In the genomic region with DNA sequence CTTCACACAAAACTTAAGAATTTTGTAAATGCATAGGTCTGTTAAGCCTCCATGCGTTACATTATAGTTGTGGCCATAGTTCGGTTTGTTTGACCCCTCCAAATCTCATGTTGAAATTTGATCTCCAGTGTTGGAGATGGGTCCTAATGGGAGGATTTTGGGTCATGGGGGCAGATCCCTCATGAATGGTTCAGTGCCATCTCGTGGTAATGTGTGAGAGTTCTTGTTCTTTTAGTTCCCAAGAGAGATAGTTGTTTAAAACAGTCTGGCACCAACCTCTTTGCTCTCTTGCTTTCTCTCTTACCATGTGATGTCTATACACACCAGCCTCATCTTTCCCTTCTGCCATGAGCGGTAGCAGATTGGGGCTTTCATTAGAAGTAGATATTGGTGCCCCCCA, we compare ENCODE assay signal across 18 cellular contexts.
"Had no signal": no experiment of that assay in that cellular context is flagged by ENCODE, and none has a peak within 500 bp of the region (broad histone marks: within the 10 kb centered on the region; RNA-seq: fewer than 3 reads in every experiment).

No MANE protein-coding gene starts in this region.

- H3K27ac ChIP-seq: body of pancreas, cardiac muscle cell, epithelial cell of prostate, lower lobe of right lung, thoracic aorta had no signal

- H3K4me3 ChIP-seq: body of pancreas, cardiac muscle cell, lower lobe of right lung, thoracic aorta had no signal

- H3K27me3 ChIP-seq: body of pancreas, cardiac muscle cell had no signal

- H3K36me3 ChIP-seq: cardiac muscle cell, lower lobe of right lung, thoracic aorta had no signal

- DNase-seq: activated CD4-positive, alpha-beta T cell treated with anti-CD3 and anti-CD28 coated beads, Interleukin-2, amount 10 ng/mL, durations not matched to agents 24 days and 14 days; activated CD8-positive, alpha-beta T cell treated with anti-CD3 and anti-CD28 coated beads, Interleukin-2, amount 10 ng/mL, durations not matched to agents 7 days and 5 days; activated gamma-delta T cell treated with Interleukin-2 at 50 U/mL for 16 hours; activated T-cell treated with anti-CD3 and anti-CD28 coated beads, Interleukin-2, amount 50 U/mL, for 1 hour; anterior cingulate cortex; body of pancreas; cortex of kidney; foreskin fibroblast; immature natural killer cell; lower lobe of right lung; naive thymus-derived CD4-positive, alpha-beta T cell; stimulated activated CD4-positive, alpha-beta T cell treated with anti-CD3 and anti-CD28 coated beads, Interleukin-4, amount 100 ng/mL, for 24 hours; stimulated activated naive CD4-positive, alpha-beta T cell treated with Interleukin-2 at 50 U/mL for 16 hours; T1000 had no signal

- ATAC-seq: activated CD8-positive, alpha-beta T cell treated with anti-CD3 and anti-CD28 coated beads, Interleukin-2, amount 10 ng/mL, durations not matched to agents 7 days and 5 days; body of pancreas; left lobe of liver; lower lobe of right lung; naive thymus-derived CD4-positive, alpha-beta T cell had no signal

- H3K9me3 ChIP-seq: lower lobe of right lung, thoracic aorta had no signal

- H3K4me1 ChIP-seq: body of pancreas, lower lobe of right lung had no signal
